ENCODE assay signal across 1 cellular context in the genomic region with DNA sequence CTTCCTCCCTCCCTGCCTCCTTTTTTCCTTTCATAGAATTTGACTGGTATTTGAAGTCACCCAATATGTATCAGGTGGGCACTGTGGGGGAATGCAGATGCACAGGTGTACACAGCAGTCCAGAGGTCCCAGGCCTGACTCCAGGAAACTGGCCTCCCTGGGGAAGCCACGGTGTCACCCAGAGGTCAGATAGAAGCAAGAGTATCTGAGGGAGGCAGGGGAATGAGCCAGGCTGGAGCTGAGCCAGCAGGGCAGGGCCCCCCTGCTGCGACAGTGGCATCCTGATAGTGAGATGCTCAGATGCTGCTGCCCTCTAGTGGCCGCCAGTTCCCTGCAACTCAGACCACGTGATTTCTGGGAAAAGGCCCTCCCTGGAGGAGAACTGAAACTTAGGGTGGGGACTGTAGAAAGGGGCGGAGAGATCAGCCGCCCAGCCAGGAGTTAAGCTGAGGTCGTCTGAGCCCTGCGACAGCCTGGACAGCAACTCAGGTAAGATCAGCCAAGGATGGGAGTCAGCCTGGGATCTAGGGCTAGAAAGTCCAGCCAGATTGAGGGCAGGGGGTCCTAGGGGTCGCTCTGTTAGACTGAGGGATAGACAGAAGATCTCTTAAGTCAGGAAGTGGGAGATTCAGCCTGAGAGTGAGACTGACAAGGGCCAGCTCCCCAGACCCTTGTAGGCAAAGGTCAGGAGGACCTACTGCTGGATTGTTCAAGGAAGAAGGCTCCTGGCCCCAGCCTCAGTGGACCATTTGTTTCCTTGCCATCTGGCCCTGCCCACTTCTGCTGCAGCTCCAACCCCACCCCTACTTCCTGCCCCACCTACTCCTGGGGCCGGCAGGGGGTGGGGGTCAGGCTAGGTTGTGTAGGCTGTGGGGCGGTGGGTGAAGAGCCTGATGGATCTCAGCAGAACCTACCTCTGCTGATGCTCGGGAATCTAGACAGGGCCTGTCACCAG.
TF ChIP-seq lines count a peak whose summit lies in the region.

A gene with protein sequence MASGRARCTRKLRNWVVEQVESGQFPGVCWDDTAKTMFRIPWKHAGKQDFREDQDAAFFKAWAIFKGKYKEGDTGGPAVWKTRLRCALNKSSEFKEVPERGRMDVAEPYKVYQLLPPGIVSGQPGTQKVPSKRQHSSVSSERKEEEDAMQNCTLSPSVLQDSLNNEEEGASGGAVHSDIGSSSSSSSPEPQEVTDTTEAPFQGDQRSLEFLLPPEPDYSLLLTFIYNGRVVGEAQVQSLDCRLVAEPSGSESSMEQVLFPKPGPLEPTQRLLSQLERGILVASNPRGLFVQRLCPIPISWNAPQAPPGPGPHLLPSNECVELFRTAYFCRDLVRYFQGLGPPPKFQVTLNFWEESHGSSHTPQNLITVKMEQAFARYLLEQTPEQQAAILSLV (plus strand): TSS at position 416 of the 955 bp plus-strand sequence. CDS start 880 bp downstream, outside the sequence.

TF ChIP-seq in HepG2, 621 proteins besides CTCF, POLR2A, EP300 and RAD21 (continued from another document and continues in another):
- TF ChIP-seq, protein P1, sequence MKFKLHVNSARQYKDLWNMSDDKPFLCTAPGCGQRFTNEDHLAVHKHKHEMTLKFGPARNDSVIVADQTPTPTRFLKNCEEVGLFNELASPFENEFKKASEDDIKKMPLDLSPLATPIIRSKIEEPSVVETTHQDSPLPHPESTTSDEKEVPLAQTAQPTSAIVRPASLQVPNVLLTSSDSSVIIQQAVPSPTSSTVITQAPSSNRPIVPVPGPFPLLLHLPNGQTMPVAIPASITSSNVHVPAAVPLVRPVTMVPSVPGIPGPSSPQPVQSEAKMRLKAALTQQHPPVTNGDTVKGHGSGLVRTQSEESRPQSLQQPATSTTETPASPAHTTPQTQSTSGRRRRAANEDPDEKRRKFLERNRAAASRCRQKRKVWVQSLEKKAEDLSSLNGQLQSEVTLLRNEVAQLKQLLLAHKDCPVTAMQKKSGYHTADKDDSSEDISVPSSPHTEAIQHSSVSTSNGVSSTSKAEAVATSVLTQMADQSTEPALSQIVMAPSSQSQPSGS (CRISPR knock-in tag; IDR thresholded peaks at IDR 0.05): peak; percentile 98
- TF ChIP-seq, protein P2, sequence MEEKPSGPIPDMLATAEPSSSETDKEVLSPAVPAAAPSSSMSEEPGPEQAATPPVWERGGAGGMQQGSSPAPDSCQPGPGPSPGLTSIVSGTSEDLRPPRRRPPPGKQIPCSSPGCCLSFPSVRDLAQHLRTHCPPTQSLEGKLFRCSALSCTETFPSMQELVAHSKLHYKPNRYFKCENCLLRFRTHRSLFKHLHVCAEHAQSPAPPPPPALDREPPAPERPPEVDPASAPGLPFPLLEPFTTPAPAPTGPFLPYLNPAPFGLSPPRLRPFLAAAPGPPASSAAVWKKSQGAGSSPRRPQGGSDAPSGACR (CRISPR knock-in tag; IDR thresholded peaks at IDR 0.05): peak; percentile 87
- peak; percentile 96 for TF ChIP-seq ZSCAN21 (CRISPR knock-in tag; IDR thresholded peaks at IDR 0.05; ENCODE audit: borderline replicate concordance)
- peak; percentile 82 for TF ChIP-seq ESRRA (CRISPR knock-in tag; IDR thresholded peaks at IDR 0.05; ENCODE audit: low read depth)
- TF ChIP-seq ZNF614 (CRISPR knock-in tag; IDR thresholded peaks at IDR 0.05; ENCODE audit: borderline replicate concordance): peak; percentile 100
- TF ChIP-seq ZNF484 (CRISPR knock-in tag; IDR thresholded peaks at IDR 0.05; ENCODE audit: borderline replicate concordance, low read depth): no peak
- TF ChIP-seq ZNF44 (CRISPR knock-in tag; IDR thresholded peaks at IDR 0.05): peak; percentile 83; the same call in 1 of the 2 replicates
- TF ChIP-seq NR3C1 (CRISPR knock-in tag; IDR thresholded peaks at IDR 0.05): no peak
- TF ChIP-seq ZBTB1 (CRISPR knock-in tag; IDR thresholded peaks at IDR 0.05; ENCODE audit: borderline replicate concordance): peak; percentile 4; the same call in 1 of the 2 replicates
- peak; percentile 98 for TF ChIP-seq ZSCAN9 (CRISPR knock-in tag; IDR thresholded peaks at IDR 0.05; ENCODE audit: borderline replicate concordance)
- TF ChIP-seq, protein P3, sequence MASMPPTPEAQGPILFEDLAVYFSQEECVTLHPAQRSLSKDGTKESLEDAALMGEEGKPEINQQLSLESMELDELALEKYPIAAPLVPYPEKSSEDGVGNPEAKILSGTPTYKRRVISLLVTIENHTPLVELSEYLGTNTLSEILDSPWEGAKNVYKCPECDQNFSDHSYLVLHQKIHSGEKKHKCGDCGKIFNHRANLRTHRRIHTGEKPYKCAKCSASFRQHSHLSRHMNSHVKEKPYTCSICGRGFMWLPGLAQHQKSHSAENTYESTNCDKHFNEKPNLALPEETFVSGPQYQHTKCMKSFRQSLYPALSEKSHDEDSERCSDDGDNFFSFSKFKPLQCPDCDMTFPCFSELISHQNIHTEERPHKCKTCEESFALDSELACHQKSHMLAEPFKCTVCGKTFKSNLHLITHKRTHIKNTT (CRISPR knock-in tag; IDR thresholded peaks at IDR 0.05): 0 out of 2 replicates have a peak, but pooled peaks have one; percentile 6
- 0 out of 2 replicates have a peak, but pooled peaks have one; percentile 78 for TF ChIP-seq ZNF354B (CRISPR knock-in tag; IDR thresholded peaks at IDR 0.05)
- TF ChIP-seq SCMH1 (CRISPR knock-in tag; IDR thresholded peaks at IDR 0.05; ENCODE audit: borderline replicate concordance): no peak
- TF ChIP-seq, protein P4, sequence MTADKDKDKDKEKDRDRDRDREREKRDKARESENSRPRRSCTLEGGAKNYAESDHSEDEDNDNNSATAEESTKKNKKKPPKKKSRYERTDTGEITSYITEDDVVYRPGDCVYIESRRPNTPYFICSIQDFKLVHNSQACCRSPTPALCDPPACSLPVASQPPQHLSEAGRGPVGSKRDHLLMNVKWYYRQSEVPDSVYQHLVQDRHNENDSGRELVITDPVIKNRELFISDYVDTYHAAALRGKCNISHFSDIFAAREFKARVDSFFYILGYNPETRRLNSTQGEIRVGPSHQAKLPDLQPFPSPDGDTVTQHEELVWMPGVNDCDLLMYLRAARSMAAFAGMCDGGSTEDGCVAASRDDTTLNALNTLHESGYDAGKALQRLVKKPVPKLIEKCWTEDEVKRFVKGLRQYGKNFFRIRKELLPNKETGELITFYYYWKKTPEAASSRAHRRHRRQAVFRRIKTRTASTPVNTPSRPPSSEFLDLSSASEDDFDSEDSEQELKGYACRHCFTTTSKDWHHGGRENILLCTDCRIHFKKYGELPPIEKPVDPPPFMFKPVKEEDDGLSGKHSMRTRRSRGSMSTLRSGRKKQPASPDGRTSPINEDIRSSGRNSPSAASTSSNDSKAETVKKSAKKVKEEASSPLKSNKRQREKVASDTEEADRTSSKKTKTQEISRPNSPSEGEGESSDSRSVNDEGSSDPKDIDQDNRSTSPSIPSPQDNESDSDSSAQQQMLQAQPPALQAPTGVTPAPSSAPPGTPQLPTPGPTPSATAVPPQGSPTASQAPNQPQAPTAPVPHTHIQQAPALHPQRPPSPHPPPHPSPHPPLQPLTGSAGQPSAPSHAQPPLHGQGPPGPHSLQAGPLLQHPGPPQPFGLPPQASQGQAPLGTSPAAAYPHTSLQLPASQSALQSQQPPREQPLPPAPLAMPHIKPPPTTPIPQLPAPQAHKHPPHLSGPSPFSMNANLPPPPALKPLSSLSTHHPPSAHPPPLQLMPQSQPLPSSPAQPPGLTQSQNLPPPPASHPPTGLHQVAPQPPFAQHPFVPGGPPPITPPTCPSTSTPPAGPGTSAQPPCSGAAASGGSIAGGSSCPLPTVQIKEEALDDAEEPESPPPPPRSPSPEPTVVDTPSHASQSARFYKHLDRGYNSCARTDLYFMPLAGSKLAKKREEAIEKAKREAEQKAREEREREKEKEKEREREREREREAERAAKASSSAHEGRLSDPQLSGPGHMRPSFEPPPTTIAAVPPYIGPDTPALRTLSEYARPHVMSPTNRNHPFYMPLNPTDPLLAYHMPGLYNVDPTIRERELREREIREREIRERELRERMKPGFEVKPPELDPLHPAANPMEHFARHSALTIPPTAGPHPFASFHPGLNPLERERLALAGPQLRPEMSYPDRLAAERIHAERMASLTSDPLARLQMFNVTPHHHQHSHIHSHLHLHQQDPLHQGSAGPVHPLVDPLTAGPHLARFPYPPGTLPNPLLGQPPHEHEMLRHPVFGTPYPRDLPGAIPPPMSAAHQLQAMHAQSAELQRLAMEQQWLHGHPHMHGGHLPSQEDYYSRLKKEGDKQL (CRISPR knock-in tag; IDR thresholded peaks at IDR 0.05; ENCODE audit: low read depth): peak; percentile 85; the same call in 1 of the 2 replicates
- no peak for TF ChIP-seq CHD4 (IDR thresholded peaks at IDR 0.05; ENCODE audit: borderline replicate concordance, low read length)
- TF ChIP-seq, protein P5, sequence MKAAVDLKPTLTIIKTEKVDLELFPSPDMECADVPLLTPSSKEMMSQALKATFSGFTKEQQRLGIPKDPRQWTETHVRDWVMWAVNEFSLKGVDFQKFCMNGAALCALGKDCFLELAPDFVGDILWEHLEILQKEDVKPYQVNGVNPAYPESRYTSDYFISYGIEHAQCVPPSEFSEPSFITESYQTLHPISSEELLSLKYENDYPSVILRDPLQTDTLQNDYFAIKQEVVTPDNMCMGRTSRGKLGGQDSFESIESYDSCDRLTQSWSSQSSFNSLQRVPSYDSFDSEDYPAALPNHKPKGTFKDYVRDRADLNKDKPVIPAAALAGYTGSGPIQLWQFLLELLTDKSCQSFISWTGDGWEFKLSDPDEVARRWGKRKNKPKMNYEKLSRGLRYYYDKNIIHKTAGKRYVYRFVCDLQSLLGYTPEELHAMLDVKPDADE (CRISPR knock-in tag; IDR thresholded peaks at IDR 0.05): no peak
- peak; percentile 97 for TF ChIP-seq NFKB2 (CRISPR knock-in tag; IDR thresholded peaks at IDR 0.05; ENCODE audit: borderline replicate concordance)
- no peak for TF ChIP-seq SP1 (IDR thresholded peaks at IDR 0.05)
- peak; percentile 93 for TF ChIP-seq SP1 (CRISPR knock-in tag; IDR thresholded peaks at IDR 0.05)
- TF ChIP-seq ZNF768 (CRISPR knock-in tag; IDR thresholded peaks at IDR 0.05): peak; percentile 21; the same call in 1 of the 2 replicates
- no peak for TF ChIP-seq ZNF10 (CRISPR knock-in tag; IDR thresholded peaks at IDR 0.05; ENCODE audit: borderline replicate concordance, low read depth)
- peak; percentile 90 for TF ChIP-seq KMT2A (CRISPR knock-in tag; IDR thresholded peaks at IDR 0.05)
- TF ChIP-seq SMC3 (IDR thresholded peaks at IDR 0.05; ENCODE audit: low read length): peak; percentile 95
- TF ChIP-seq, protein P6, sequence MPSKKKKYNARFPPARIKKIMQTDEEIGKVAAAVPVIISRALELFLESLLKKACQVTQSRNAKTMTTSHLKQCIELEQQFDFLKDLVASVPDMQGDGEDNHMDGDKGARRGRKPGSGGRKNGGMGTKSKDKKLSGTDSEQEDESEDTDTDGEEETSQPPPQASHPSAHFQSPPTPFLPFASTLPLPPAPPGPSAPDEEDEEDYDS (CRISPR knock-in tag; IDR thresholded peaks at IDR 0.05): peak; percentile 91
- no peak for TF ChIP-seq ZNF841 (CRISPR knock-in tag; IDR thresholded peaks at IDR 0.05; ENCODE audit: borderline replicate concordance)
- peak; percentile 72; the same call in 1 of the 2 replicates for TF ChIP-seq EEA1 (CRISPR knock-in tag; IDR thresholded peaks at IDR 0.05; ENCODE audit: borderline replicate concordance)
- peak; percentile 97 for TF ChIP-seq POLR2AphosphoS5 (IDR thresholded peaks at IDR 0.05; ENCODE audit: low read depth, low read length)
- no peak for TF ChIP-seq ZSCAN20 (CRISPR knock-in tag; IDR thresholded peaks at IDR 0.05; ENCODE audit: borderline replicate concordance)
- TF ChIP-seq, protein P7, sequence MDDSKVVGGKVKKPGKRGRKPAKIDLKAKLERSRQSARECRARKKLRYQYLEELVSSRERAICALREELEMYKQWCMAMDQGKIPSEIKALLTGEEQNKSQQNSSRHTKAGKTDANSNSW (CRISPR knock-in tag; IDR thresholded peaks at IDR 0.05; ENCODE audit: borderline replicate concordance): peak; percentile 98
- TF ChIP-seq, protein P8, sequence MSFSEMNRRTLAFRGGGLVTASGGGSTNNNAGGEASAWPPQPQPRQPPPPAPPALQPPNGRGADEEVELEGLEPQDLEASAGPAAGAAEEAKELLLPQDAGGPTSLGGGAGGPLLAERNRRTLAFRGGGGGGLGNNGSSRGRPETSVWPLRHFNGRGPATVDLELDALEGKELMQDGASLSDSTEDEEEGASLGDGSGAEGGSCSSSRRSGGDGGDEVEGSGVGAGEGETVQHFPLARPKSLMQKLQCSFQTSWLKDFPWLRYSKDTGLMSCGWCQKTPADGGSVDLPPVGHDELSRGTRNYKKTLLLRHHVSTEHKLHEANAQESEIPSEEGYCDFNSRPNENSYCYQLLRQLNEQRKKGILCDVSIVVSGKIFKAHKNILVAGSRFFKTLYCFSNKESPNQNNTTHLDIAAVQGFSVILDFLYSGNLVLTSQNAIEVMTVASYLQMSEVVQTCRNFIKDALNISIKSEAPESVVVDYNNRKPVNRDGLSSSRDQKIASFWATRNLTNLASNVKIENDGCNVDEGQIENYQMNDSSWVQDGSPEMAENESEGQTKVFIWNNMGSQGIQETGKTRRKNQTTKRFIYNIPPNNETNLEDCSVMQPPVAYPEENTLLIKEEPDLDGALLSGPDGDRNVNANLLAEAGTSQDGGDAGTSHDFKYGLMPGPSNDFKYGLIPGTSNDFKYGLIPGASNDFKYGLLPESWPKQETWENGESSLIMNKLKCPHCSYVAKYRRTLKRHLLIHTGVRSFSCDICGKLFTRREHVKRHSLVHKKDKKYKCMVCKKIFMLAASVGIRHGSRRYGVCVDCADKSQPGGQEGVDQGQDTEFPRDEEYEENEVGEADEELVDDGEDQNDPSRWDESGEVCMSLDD (CRISPR knock-in tag; IDR thresholded peaks at IDR 0.05; ENCODE audit: borderline replicate concordance): no peak; the same call in 1 of the 2 replicates
- TF ChIP-seq ZNF839 (CRISPR knock-in tag; IDR thresholded peaks at IDR 0.05; ENCODE audit: borderline replicate concordance): peak; percentile 98; the same call in 1 of the 2 replicates
- TF ChIP-seq HOXA9 (CRISPR knock-in tag; IDR thresholded peaks at IDR 0.05; ENCODE audit: borderline replicate concordance): no peak
- TF ChIP-seq ERF (CRISPR knock-in tag; IDR thresholded peaks at IDR 0.05): peak; percentile 100
- TF ChIP-seq CC2D1A (CRISPR knock-in tag; IDR thresholded peaks at IDR 0.05): no peak
- TF ChIP-seq, protein P9, sequence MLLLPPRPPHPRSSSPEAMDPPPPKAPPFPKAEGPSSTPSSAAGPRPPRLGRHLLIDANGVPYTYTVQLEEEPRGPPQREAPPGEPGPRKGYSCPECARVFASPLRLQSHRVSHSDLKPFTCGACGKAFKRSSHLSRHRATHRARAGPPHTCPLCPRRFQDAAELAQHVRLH (CRISPR knock-in tag; IDR thresholded peaks at IDR 0.05; ENCODE audit: borderline replicate concordance, low read depth): peak; percentile 100
- TF ChIP-seq, protein P10, sequence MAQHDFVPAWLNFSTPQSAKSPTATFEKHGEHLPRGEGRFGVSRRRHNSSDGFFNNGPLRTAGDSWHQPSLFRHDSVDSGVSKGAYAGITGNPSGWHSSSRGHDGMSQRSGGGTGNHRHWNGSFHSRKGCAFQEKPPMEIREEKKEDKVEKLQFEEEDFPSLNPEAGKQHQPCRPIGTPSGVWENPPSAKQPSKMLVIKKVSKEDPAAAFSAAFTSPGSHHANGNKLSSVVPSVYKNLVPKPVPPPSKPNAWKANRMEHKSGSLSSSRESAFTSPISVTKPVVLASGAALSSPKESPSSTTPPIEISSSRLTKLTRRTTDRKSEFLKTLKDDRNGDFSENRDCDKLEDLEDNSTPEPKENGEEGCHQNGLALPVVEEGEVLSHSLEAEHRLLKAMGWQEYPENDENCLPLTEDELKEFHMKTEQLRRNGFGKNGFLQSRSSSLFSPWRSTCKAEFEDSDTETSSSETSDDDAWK (CRISPR knock-in tag; IDR thresholded peaks at IDR 0.05): no peak
- no peak for TF ChIP-seq TCF12 (IDR thresholded peaks at IDR 0.05)
- peak; percentile 93 for TF ChIP-seq TCF12 (CRISPR knock-in tag; IDR thresholded peaks at IDR 0.05)
- peak; percentile 99 for TF ChIP-seq SPEN (CRISPR knock-in tag; IDR thresholded peaks at IDR 0.05; ENCODE audit: low read depth)
- TF ChIP-seq NFE2L2 (IDR thresholded peaks at IDR 0.05; ENCODE audit: low read length): peak; percentile 11; the same call in 1 of the 2 replicates
